ENCODE assay signal across 8 cellular contexts in the genomic region with DNA sequence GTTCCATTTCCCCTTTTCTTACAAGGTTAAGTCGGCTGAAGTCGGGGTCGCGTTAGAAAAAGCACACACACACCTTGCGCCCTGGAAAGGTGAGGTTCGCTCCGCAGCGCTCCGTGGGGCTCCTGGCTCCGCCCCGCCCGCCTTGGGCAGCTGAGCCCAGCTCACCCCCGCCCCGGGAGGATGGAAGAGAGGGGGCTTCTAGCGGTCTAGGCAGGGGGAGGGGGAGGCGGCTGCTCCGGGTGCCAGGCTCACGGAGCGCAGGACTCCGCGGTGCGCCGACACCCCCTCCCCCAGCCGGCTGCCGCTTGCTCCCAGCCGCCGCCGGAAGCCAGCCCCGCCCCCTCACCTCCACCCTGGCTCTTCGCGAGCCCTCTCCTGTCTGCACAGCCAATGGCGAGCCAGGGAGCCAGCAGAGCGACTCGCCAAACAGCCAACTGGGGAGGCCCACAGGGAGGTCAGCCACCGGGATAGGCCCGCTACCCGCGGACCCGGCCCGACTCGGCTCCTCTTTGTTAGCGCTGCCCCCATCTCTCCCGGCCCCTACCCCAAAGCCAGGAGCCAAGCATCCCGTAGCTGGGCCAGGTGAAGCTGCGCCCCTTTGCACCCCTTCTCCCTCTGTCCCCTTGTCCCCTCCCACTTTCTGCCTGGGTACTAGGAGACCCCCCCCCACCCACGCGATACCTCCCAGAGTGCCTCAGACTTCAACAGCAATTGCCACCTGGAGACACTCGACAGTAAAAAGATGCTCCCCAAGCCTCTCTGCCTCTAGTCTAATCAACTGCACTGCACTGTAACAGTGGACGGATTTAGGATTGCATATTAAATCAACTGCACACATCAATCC. TPM values are rescaled to one million over a fixed set of nuclear protein-coding genes. Genes with fewer than 3 reads are reported as not detected.
DNase-seq lines count a peak whose midpoint lies in the region; ATAC-seq and TF ChIP-seq lines count a peak whose summit lies in the region.

No MANE protein-coding gene starts in this region.

- H3K4me3 Mint-ChIP-seq in activated CD4-positive, alpha-beta T cell treated with anti-CD3 and anti-CD28 coated beads for 36 hours = peak overlapping the region; percentile 82

- CTCF ChIA-PET in activated CD4-positive, alpha-beta T cell treated with anti-CD3 and anti-CD28 coated beads for 36 hours (lab: Charles Lee) = interaction anchor here (0.8 to 3.9 kb wide), 9 partner anchors 11 to 152 kb away, joined by 3 to 45 read pairs (median 4); no protein-coding TSS in a partner anchor

- no peaks in the 10 kb centered on the region for H3K27me3 Mint-ChIP-seq in activated CD4-positive, alpha-beta T cell treated with anti-CD3 and anti-CD28 coated beads for 36 hours

- H3K9me3 Mint-ChIP-seq in activated CD4-positive, alpha-beta T cell treated with anti-CD3 and anti-CD28 coated beads for 36 hours (ENCODE audit: low read depth) = no peaks in the 10 kb centered on the region

- TF ChIP-seq POLR2A in GM19193 (IDR thresholded peaks at IDR 0.05; ENCODE audit: extremely low read depth, insufficient read depth, insufficient read length) = peak; percentile 59

- ATAC-seq in HG03432 (IDR thresholded peaks at IDR 0.05; ENCODE audit: unreplicated experiment) = peak; percentile 98
- peak; percentile 99 for ATAC-seq in activated CD4-positive, alpha-beta T cell treated with anti-CD3 and anti-CD28 coated beads for 36 hours

- H3K36me3 Mint-ChIP-seq in activated CD4-positive, alpha-beta T cell treated with anti-CD3 and anti-CD28 coated beads for 36 hours (ENCODE audit: low read depth) = peaks cover 5% of the 10 kb centered on the region

- peak overlapping the region; percentile 91 for H3K27ac Mint-ChIP-seq in activated CD4-positive, alpha-beta T cell treated with anti-CD3 and anti-CD28 coated beads for 36 hours

- peaks cover 44% of the 10 kb centered on the region for H3K4me1 Mint-ChIP-seq in activated CD4-positive, alpha-beta T cell treated with anti-CD3 and anti-CD28 coated beads for 36 hours

- no peaks in the 10 kb centered on the region for H3K27me3 ChIP-seq in layer of hippocampus (ENCODE audit: control insufficient read depth, insufficient read depth, low read length)

- POLR2A ChIA-PET in activated CD4-positive, alpha-beta T cell treated with anti-CD3 and anti-CD28 coated beads for 36 hours (lab: Charles Lee) = interaction anchor here (0.6 to 1.2 kb wide), 2 partner anchors 9 to 12 kb away, joined by 3 to 4 read pairs; no protein-coding TSS in a partner anchor

- H3K27ac ChIP-seq in cingulate gyrus (ENCODE audit: low read depth, low read length) = peak overlapping the region; percentile 92
- H3K27ac ChIP-seq in layer of hippocampus (ENCODE audit: low read depth, low read length) = peak overlapping the region; percentile 94

- intact Hi-C loops in activated CD4-positive, alpha-beta T cell treated with anti-CD3 and anti-CD28 coated beads for 36 hours (cut with DNase I, micrococcal nuclease) = loop anchor here (1.0 to 5.0 kb wide), 12 partner anchors 30 to 326 kb away; partner anchors contain the start of genes FAM222B (in 2 of the 2), DHRS13 (in 1 of the 2), ERAL1 (in 1 of the 2) and NEK8 (in 1 of the 2)

- peak; percentile 97 to 98 for DNase-seq in AML-193 (lab: John Stamatoyannopoulos, UW)
- DNase-seq in NCI-H460 (ENCODE audit: extremely low read depth, low read depth) = peak; percentile 97
- DNase-seq in activated CD4-positive, alpha-beta T cell treated with anti-CD3 and anti-CD28 coated beads for 36 hours = peak; percentile 99
- peak; percentile 81 to 98 (median 93) for DNase-seq in stimulated activated CD4-positive, alpha-beta T cell treated with anti-CD3 and anti-CD28 coated beads, Interleukin-1b, Interleukin-23, amount 100 ng/mL, for 24 hours (ENCODE audit: low read depth in 4 of 4, low spot score in 1 of 4)

RNA-seq across cellular contexts. Expression of gene FAM222B, which starts 30.2 kb away (rescaled TPM):
- total RNA-seq in NCI-H460 (2014; rRNA removed; shearing (Covaris generic)) = 8.1 and 9.4 TPM in 2 replicates
- polyA plus RNA-seq in NCI-H460 (2014; cell fraction: nucleus; rRNA removed) = 2.8 and 3.5 TPM in 2 replicates
- 10 to 100 TPM; 16.8 to 20.8 TPM for total RNA-seq in activated CD4-positive, alpha-beta T cell treated with anti-CD3 and anti-CD28 coated beads for 36 hours

RNA-seq across cellular contexts. Expression of gene ERAL1, which starts 42.5 kb away (rescaled TPM):
- 30.9 and 43.6 TPM in 2 replicates for total RNA-seq in NCI-H460 (2014; rRNA removed; shearing (Covaris generic))
- polyA plus RNA-seq in NCI-H460 (2014; cell fraction: nucleus; rRNA removed) = 58.3 and 59.4 TPM in 2 replicates
- 10 to 100 TPM; 51.5 to 74.8 TPM for total RNA-seq in activated CD4-positive, alpha-beta T cell treated with anti-CD3 and anti-CD28 coated beads for 36 hours

Comparison
In these comparisons a context has a peak if more than half of its experiments do, and no peak if none do; other contexts are left out.
1. Peak in every context shown above with its lines: DNase-seq, ATAC-seq and H3K27ac ChIP-seq.